30 cellular contexts compared by ENCODE assay signal in genomic region chr16:31050280-31051030, GRCh38. TPM values are rescaled to one million over a fixed set of nuclear protein-coding genes. Genes with fewer than 3 reads are reported as not detected.
A peak's percentile ranks its signal among the peaks of the same experiment; 100 is the strongest.
DNase-seq lines count a peak whose midpoint lies in the region; ATAC-seq and TF ChIP-seq lines count a peak whose summit lies in the region.
"Had no signal": no experiment of that assay in that cellular context is flagged by ENCODE, and none has a peak within 500 bp of the region (broad histone marks: within the 10 kb centered on the region; RNA-seq: fewer than 3 reads in every experiment).

No MANE protein-coding gene starts in this region.

- H2BK120ac ChIP-seq in IMR-90 (ENCODE audit: low read depth, low read length): no peak overlapping the region

- DNase-seq in GM23338 (ENCODE audit: low spot score) (peak; percentile 79), IMR-90 (no peak), WTC11 (ENCODE audit: low spot score) (no peak), iPS-NIHi7 (ENCODE audit: extremely low spot score) (peak; percentile 51), LoVo (ENCODE audit: low spot score) (no peak), GM13976 (ENCODE audit: low spot score) (no peak), islet precursor cell (no peak)
- DNase-seq: activated CD4-positive, alpha-beta T cell treated with anti-CD3 and anti-CD28 coated beads, Interleukin-2, amount 50 U/mL, for 4 hours; activated CD8-positive, alpha-beta memory T cell treated with anti-CD3 and anti-CD28 coated beads, Interleukin-2, amount 10 ng/mL, durations not matched to agents 7 days and 5 days; activated naive CD4-positive, alpha-beta T cell; activated naive CD8-positive, alpha-beta T cell treated with anti-CD3 and anti-CD28 coated beads, Interleukin-2, amount 50 U/mL, for 24 hours; activated T-cell treated with anti-CD3 and anti-CD28 coated beads, Interleukin-2, amount 50 U/mL, for 72 hours; caudate nucleus; DND-41; effector CD8-positive, alpha-beta T cell; GF-D8; glutamatergic neuron; left ventricle myocardium inferior; NCI-H1092 treated with DMSO at 0.1 percent for 48 hours; NCI-H1930; NK-92 treated with Interleukin-12 subunit alpha and Interleukin-12 subunit beta, amount 100 ng/mL, for 24 hours; psoas muscle; sigmoid colon; SK-N-SH; stimulated activated CD4-positive, alpha-beta T cell treated with anti-CD3 and anti-CD28 coated beads, Interleukin-4, amount 100 ng/mL, for 1 hour; T-helper 17 cell; tibial artery had no signal

- H3F3A ChIP-seq in GM23338 (replicated peaks; ENCODE audit: low read depth): no peaks in the 10 kb centered on the region

- H3K4me3 ChIP-seq in GM23338 (no peak overlapping the region), IMR-90 (ENCODE audit: insufficient read depth, low read depth, low read length) (no peak overlapping the region)
- H3K4me3 ChIP-seq: BLaER1, coronary artery, left ventricle myocardium inferior, psoas muscle, sigmoid colon, tibial artery had no signal

- intact Hi-C loops in IMR-90 (cut with micrococcal nuclease): no loop called here

- BruUV-seq in IMR-90 (replicated peaks; lab: Mats Ljungman, UMichigan): no TSS peak

- 0 out of 2 replicates have a peak overlapping the region, but pooled peaks have one; percentile 5 for H2BK20ac ChIP-seq in IMR-90 (ENCODE audit: low read depth, low read length)

- no peak overlapping the region for H4K5ac ChIP-seq in IMR-90 (ENCODE audit: low read depth, low read length)

- ATAC-seq in GM23338: peak; percentile 96
- no peak for ATAC-seq in IMR-90 (ENCODE audit: low read depth)
- ATAC-seq in WTC11: peak; percentile 87
- ATAC-seq: activated CD8-positive, alpha-beta memory T cell treated with anti-CD3 and anti-CD28 coated beads, Interleukin-2, amount 10 ng/mL, durations not matched to agents 7 days and 5 days; activated naive CD8-positive, alpha-beta T cell treated with anti-CD3 and anti-CD28 coated beads, Interleukin-2, amount 50 U/mL, for 24 hours; activated T-cell treated with anti-CD3 and anti-CD28 coated beads, Interleukin-2, amount 50 U/mL, for 72 hours; psoas muscle; T-helper 17 cell had no signal

- no peak overlapping the region for H3K4me2 ChIP-seq in GM23338
- no peak overlapping the region for H3K4me2 ChIP-seq in IMR-90 (ENCODE audit: low read depth, low read length)
- H3K4me2 ChIP-seq: BLaER1, SK-N-SH had no signal

- H3K27ac Mint-ChIP-seq in GM23338 (no peak overlapping the region), WTC11 (no peak overlapping the region)
- H3K27ac Mint-ChIP-seq: activated CD8-positive, alpha-beta memory T cell treated with anti-CD3 and anti-CD28 coated beads, Interleukin-2, amount 10 ng/mL, durations not matched to agents 7 days and 5 days; activated naive CD8-positive, alpha-beta T cell treated with anti-CD3 and anti-CD28 coated beads, Interleukin-2, amount 50 U/mL, for 24 hours; activated T-cell treated with anti-CD3 and anti-CD28 coated beads, Interleukin-2, amount 50 U/mL, for 72 hours; T-helper 17 cell had no signal

- no peak overlapping the region for H3K56ac ChIP-seq in IMR-90 (ENCODE audit: extremely low read depth, insufficient read depth, low read length)

- 0 out of 2 replicates have a peak overlapping the region, but pooled peaks have one; percentile 3 for H2AK5ac ChIP-seq in IMR-90 (ENCODE audit: low read depth, low read length)

- WGBS in IMR-90 (ENCODE audit: extremely low coverage in 2 of 2, insufficient read length in 1 of 2), 2 experiments: 86% methylated on average over 6 of the region's 10 CpGs; no CpG with 5 or more reads in 1 of the 2 experiments

- no peak overlapping the region for H3K4ac ChIP-seq in IMR-90 (ENCODE audit: low read depth, low read length)

- H2AK9ac ChIP-seq in IMR-90 (replicated peaks; ENCODE audit: low read depth, low read length, poor library complexity): no peak overlapping the region

- H4K8ac ChIP-seq in IMR-90 (ENCODE audit: low read depth in 2 of 2, low read length in 2 of 2): no peak overlapping the region

- POLR2A ChIA-PET in IMR-90 (lab: Charles Lee; ENCODE audit: unreplicated experiment) (no interaction called here), WTC11 (lab: Charles Lee) (interaction anchor here (0.7 to 1.2 kb wide), 3 partner anchors 22 to 65 kb away, joined by 3 read pairs; partner anchors contain the start of gene HSD3B7)

- H3K9me1 ChIP-seq in IMR-90 (ENCODE audit: insufficient read depth, low read length): peaks cover 7% of the 10 kb centered on the region

- H3K36me3 ChIP-seq in GM23338 (ENCODE audit: insufficient read depth): no peaks in the 10 kb centered on the region
- no peaks in the 10 kb centered on the region for H3K36me3 ChIP-seq in IMR-90 (ENCODE audit: control insufficient read depth, insufficient read depth, low read length)
- H3K36me3 ChIP-seq: BLaER1, left ventricle myocardium inferior, sigmoid colon, tibial artery had no signal

- no peak overlapping the region for H3K18ac ChIP-seq in IMR-90 (ENCODE audit: low read depth, low read length)

- peaks cover 13% of the 10 kb centered on the region; the same call in 2 of the 3 replicates for H3K4me1 Mint-ChIP-seq in GM23338
- peaks cover 9% of the 10 kb centered on the region for H3K4me1 Mint-ChIP-seq in WTC11

- H2AFZ ChIP-seq in GM23338 (no peak overlapping the region), IMR-90 (replicated peaks; ENCODE audit: low read length, poor library complexity) (no peak overlapping the region)

- H3K4me3 Mint-ChIP-seq in GM23338 (no peak overlapping the region), WTC11 (no peak overlapping the region)
- H3K4me3 Mint-ChIP-seq: activated CD8-positive, alpha-beta memory T cell treated with anti-CD3 and anti-CD28 coated beads, Interleukin-2, amount 10 ng/mL, durations not matched to agents 7 days and 5 days; activated naive CD8-positive, alpha-beta T cell treated with anti-CD3 and anti-CD28 coated beads, Interleukin-2, amount 50 U/mL, for 24 hours; activated T-cell treated with anti-CD3 and anti-CD28 coated beads, Interleukin-2, amount 50 U/mL, for 72 hours; T-helper 17 cell had no signal

- H3K27me3 ChIP-seq in GM23338 (ENCODE audit: insufficient read depth) (no peaks in the 10 kb centered on the region), IMR-90 (ENCODE audit: control insufficient read depth, insufficient read depth, low read length) (no peaks in the 10 kb centered on the region)
- H3K27me3 ChIP-seq: BLaER1, sigmoid colon, tibial artery had no signal

- no peak for TF ChIP-seq POLR2A in IMR-90 (IDR thresholded peaks at IDR 0.05; ENCODE audit: low read depth, low read length)

- H3K4me1 ChIP-seq in GM23338 (ENCODE audit: insufficient read depth) (peaks cover 3% of the 10 kb centered on the region; the same call in 1 of the 2 replicates), IMR-90 (ENCODE audit: control insufficient read depth, insufficient read depth, low read length) (peaks cover 2% of the 10 kb centered on the region; the same call in 1 of the 2 replicates)
- H3K4me1 ChIP-seq: BLaER1, left ventricle myocardium inferior, psoas muscle, sigmoid colon, tibial artery had no signal

- in situ Hi-C loops in IMR-90 (cut with MboI; ENCODE audit: low sequenced_read_pairs): no loop called here
- in situ Hi-C loops in GM13976 (cut with MboI; ENCODE audit: low sequenced_read_pairs, unreplicated experiment): no loop called here

- H3K27me3 Mint-ChIP-seq in GM23338 (ENCODE audit: insufficient read depth, low read depth, poor library complexity): peaks cover 11% of the 10 kb centered on the region
- H3K27me3 Mint-ChIP-seq in WTC11 (ENCODE audit: low read depth): peaks cover 15% of the 10 kb centered on the region
- H3K27me3 Mint-ChIP-seq: activated CD8-positive, alpha-beta memory T cell treated with anti-CD3 and anti-CD28 coated beads, Interleukin-2, amount 10 ng/mL, durations not matched to agents 7 days and 5 days; activated naive CD8-positive, alpha-beta T cell treated with anti-CD3 and anti-CD28 coated beads, Interleukin-2, amount 50 U/mL, for 24 hours; IgD-negative memory B cell had no signal

- no peak overlapping the region for H2BK5ac ChIP-seq in IMR-90 (ENCODE audit: low read depth, low read length, poor library complexity, severe bottlenecking)

- H4K20me1 ChIP-seq in GM23338 (replicated peaks; ENCODE audit: insufficient read depth) (no peaks in the 10 kb centered on the region), IMR-90 (ENCODE audit: insufficient read depth, low read length) (no peaks in the 10 kb centered on the region; the same call in 1 of the 2 replicates)
- H4K20me1 ChIP-seq: BLaER1 had no signal

- H3K79me1 ChIP-seq in IMR-90 (ENCODE audit: low read depth in 1 of 2, low read length in 2 of 2): peaks cover 0 to 6% of the 10 kb centered on the region in 2 experiments; a peak in 1 of 4 replicates

- H3K27ac ChIP-seq in GM23338 (ENCODE audit: low read depth): no peak overlapping the region
- H3K27ac ChIP-seq in IMR-90 (ENCODE audit: insufficient read depth, low read length): no peak overlapping the region
- H3K27ac ChIP-seq: BLaER1, coronary artery, left ventricle myocardium inferior, psoas muscle, sigmoid colon, tibial artery had no signal

- H3K9me3 ChIP-seq in IMR-90 (ENCODE audit: control insufficient read depth, insufficient read depth, low read length): no peaks in the 10 kb centered on the region
- H3K9me3 ChIP-seq: BLaER1, left ventricle myocardium inferior, psoas muscle, sigmoid colon, SK-N-SH, tibial artery had no signal

- H3K23ac ChIP-seq in IMR-90 (ENCODE audit: low read depth, low read length): no peak overlapping the region

- H3K9me3 Mint-ChIP-seq in GM23338 (no peaks in the 10 kb centered on the region), WTC11 (peaks cover 4% of the 10 kb centered on the region)
- H3K9me3 Mint-ChIP-seq: activated naive CD8-positive, alpha-beta T cell treated with anti-CD3 and anti-CD28 coated beads, Interleukin-2, amount 50 U/mL, for 24 hours; IgD-negative memory B cell had no signal

- no peaks in the 10 kb centered on the region for H3K9me2 ChIP-seq in GM23338 (ENCODE audit: insufficient read depth)
- H3K9me2 ChIP-seq: SK-N-SH had no signal

- H3K14ac ChIP-seq in IMR-90 (replicated peaks; ENCODE audit: low read depth, low read length): no peak overlapping the region

- no peak overlapping the region for H4K91ac ChIP-seq in IMR-90 (ENCODE audit: insufficient read depth, low read depth, low read length)

- H3K79me2 ChIP-seq in GM23338 (replicated peaks; ENCODE audit: insufficient read depth): no peaks in the 10 kb centered on the region

- H3K9ac ChIP-seq in IMR-90 (ENCODE audit: low read depth, low read length): no peak overlapping the region
- H3K9ac ChIP-seq: BLaER1, SK-N-SH had no signal

- TF ChIP-seq RAD21 in IMR-90 (IDR thresholded peaks at IDR 0.05; ENCODE audit: low read length): no peak

- CTCF ChIA-PET in IMR-90 (lab: Yijun Ruan, JAX) (no interaction called here), WTC11 (lab: Charles Lee) (interaction anchor here (1.5 to 4.5 kb wide), 5 partner anchors 8 to 109 kb away, joined by 4 to 31 read pairs (median 10); partner anchors contain the start of genes HSD3B7 and KAT8)

- TF ChIP-seq CTCF in GM23338 (conservative IDR thresholded peaks at IDR 0.05; ENCODE audit: low read depth in 2 of 2) (no peak), IMR-90 (conservative IDR thresholded peaks at IDR 0.05; ENCODE audit: low read depth, low read length) (no peak), WTC11 (IDR thresholded peaks at IDR 0.05) (no peak), GM13976 (IDR thresholded peaks at IDR 0.05; ENCODE audit: borderline replicate concordance, control extremely low read depth, extremely low read depth, insufficient read depth, missing control alignments) (no peak)

- H3K36me3 Mint-ChIP-seq in GM23338 (ENCODE audit: low read depth) (no peaks in the 10 kb centered on the region), WTC11 (no peaks in the 10 kb centered on the region)
- H3K36me3 Mint-ChIP-seq: IgD-negative memory B cell had no signal

- dilution Hi-C loops in IMR-90 (cut with HindIII; ENCODE audit: low sequenced_read_pairs, unreplicated experiment): no loop called here

- H2BK15ac ChIP-seq in IMR-90 (ENCODE audit: low read depth, low read length): no peak overlapping the region

RNA-seq across cellular contexts. Expression of gene STX4, which starts 17.1 kb away (rescaled TPM):
- total RNA-seq in GM23338 (2014; rRNA removed; shearing (Covaris generic)): 13.0 TPM in 2 replicates
- 39.3 and 40.8 TPM in 2 replicates for polyA plus RNA-seq in GM23338 (2016; fragmentation: Nextera tagmentation; extraction: Ambion mirVana)
- total RNA-seq in IMR-90 (2012; rRNA removed): 23.5 and 25.0 TPM in 2 replicates
- 66.4 and 67.9 TPM in 2 replicates for polyA plus RNA-seq in IMR-90 (2012; rRNA removed)
- polyA plus RNA-seq in IMR-90 (2012; cell fraction: cytosol; rRNA removed): 31.1 and 35.2 TPM in 2 replicates
- polyA plus RNA-seq in IMR-90 (2012; cell fraction: nucleus; rRNA removed; ENCODE audit: low replicate concordance): 247 and 257 TPM in 2 replicates
- total RNA-seq in WTC11 (2021): 31.3 to 38.4 TPM (median 32.5 TPM) in 3 replicates

RNA-seq across cellular contexts. Expression of gene ZNF668, which starts 23.6 kb away (rescaled TPM):
- total RNA-seq in GM23338 (2014; rRNA removed; shearing (Covaris generic)): 13.1 and 20.6 TPM in 2 replicates
- polyA plus RNA-seq in GM23338 (2016; fragmentation: Nextera tagmentation; extraction: Ambion mirVana) (6.2 and 6.5 TPM in 2 replicates), IMR-90 (2012; rRNA removed) (11.6 and 15.4 TPM in 2 replicates)
- total RNA-seq in IMR-90 (2012; rRNA removed) (4.5 and 5.3 TPM in 2 replicates), WTC11 (2021) (13.5 to 17.3 TPM (median 16.6 TPM) in 3 replicates)
- 10.8 and 19.1 TPM in 2 replicates for polyA plus RNA-seq in IMR-90 (2012; cell fraction: cytosol; rRNA removed)
- 9.0 and 26.5 TPM in 2 replicates for polyA plus RNA-seq in IMR-90 (2012; cell fraction: nucleus; rRNA removed; ENCODE audit: low replicate concordance)

RNA-seq across cellular contexts. Expression of gene ZNF646, which starts 23.8 kb away (rescaled TPM):
- total RNA-seq in GM23338 (2014; rRNA removed; shearing (Covaris generic)): 19.3 and 29.3 TPM in 2 replicates
- polyA plus RNA-seq in GM23338 (2016; fragmentation: Nextera tagmentation; extraction: Ambion mirVana): 5.3 and 6.3 TPM in 2 replicates
- 6.8 and 6.9 TPM in 2 replicates for total RNA-seq in IMR-90 (2012; rRNA removed)
- polyA plus RNA-seq in IMR-90 (2012; rRNA removed): 4.9 and 5.5 TPM in 2 replicates
- polyA plus RNA-seq in IMR-90 (2012; cell fraction: cytosol; rRNA removed): 2.3 and 2.7 TPM in 2 replicates
- polyA plus RNA-seq in IMR-90 (2012; cell fraction: nucleus; rRNA removed; ENCODE audit: low replicate concordance): 6.3 and 10.7 TPM in 2 replicates
- 26.7 to 29.3 TPM (median 29.1 TPM) in 3 replicates for total RNA-seq in WTC11 (2021)

RNA-seq across cellular contexts. Expression of gene PRSS53, which starts 38.3 kb away (rescaled TPM):
- 1.6 and 2.7 TPM in 2 replicates for total RNA-seq in GM23338 (2014; rRNA removed; shearing (Covaris generic))
- 0.16 and 0.36 TPM in 2 replicates for polyA plus RNA-seq in GM23338 (2016; fragmentation: Nextera tagmentation; extraction: Ambion mirVana)
- 0.56 and 0.72 TPM in 2 replicates for total RNA-seq in IMR-90 (2012; rRNA removed)
- 5.4 and 5.9 TPM in 2 replicates for polyA plus RNA-seq in IMR-90 (2012; rRNA removed)
- polyA plus RNA-seq in IMR-90 (2012; cell fraction: cytosol; rRNA removed): 1.2 and 1.8 TPM in 2 replicates
- polyA plus RNA-seq in IMR-90 (2012; cell fraction: nucleus; rRNA removed; ENCODE audit: low replicate concordance): 63.3 and 120 TPM in 2 replicates
- 2.5 to 4.9 TPM (median 4.1 TPM) in 3 replicates for total RNA-seq in WTC11 (2021)

RNA-seq across cellular contexts. Expression of gene STX1B, which starts 40.0 kb away (rescaled TPM):
- total RNA-seq in GM23338 (2014; rRNA removed; shearing (Covaris generic)): 7.2 and 9.5 TPM in 2 replicates
- 1.7 and 2.5 TPM in 2 replicates for polyA plus RNA-seq in GM23338 (2016; fragmentation: Nextera tagmentation; extraction: Ambion mirVana)
- total RNA-seq in IMR-90 (2012; rRNA removed): 3.9 TPM in 2 replicates
- polyA plus RNA-seq in IMR-90 (2012; rRNA removed): 11.4 and 14.9 TPM in 2 replicates
- 3.8 and 4.4 TPM in 2 replicates for polyA plus RNA-seq in IMR-90 (2012; cell fraction: cytosol; rRNA removed)
- 152 and 177 TPM in 2 replicates for polyA plus RNA-seq in IMR-90 (2012; cell fraction: nucleus; rRNA removed; ENCODE audit: low replicate concordance)
- 15.9 to 20.5 TPM (median 19.9 TPM) in 3 replicates for total RNA-seq in WTC11 (2021)

Comparison
In these comparisons a context has a peak if more than half of its experiments do, and no peak if none do; other contexts are left out.
1. DNase-seq: peak in GM23338 (single experiment) and iPS-NIHi7 (single experiment); none in IMR-90 (single experiment), WTC11 (single experiment), LoVo (single experiment), GM13976 (single experiment) and islet precursor cell (single experiment).